Comparison of ENCODE assay signal across 10 cellular contexts in the genomic region with DNA sequence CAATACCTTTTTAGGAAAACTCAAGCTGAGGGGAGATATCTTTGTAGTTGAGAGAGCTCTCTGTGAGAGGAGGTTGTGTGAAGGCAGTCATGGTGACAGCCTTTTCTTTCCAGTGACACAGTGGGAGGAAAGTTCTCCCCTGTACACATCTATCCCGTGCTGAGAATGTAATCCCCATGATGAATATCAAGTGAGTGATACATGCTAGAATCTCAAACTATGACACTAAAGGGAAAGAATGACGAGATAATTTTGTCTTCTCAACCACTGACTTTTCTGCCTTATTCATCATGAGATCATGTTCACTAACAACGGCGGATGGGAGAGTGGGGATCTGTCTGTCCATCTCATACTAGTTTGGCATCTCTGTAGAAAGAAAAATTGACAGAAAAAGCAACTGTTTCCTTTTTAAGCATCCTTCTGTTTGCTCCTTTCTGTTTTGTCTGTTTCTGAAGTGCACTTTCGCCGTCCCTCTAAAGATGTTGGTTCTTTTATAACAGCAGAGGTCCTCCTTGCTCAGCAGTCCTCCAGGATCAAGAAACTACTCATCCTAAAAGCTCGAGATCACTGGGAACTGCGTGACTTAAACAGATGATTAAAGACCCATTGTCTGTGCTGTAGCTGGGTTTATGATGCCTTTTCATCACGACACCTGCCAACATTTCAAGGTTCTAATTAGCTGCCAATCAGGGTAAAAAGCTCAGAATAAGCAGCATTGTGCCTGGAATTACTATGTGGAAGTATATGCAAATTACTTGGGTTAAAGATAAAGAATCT.
DNase-seq lines count a peak whose midpoint lies in the region; ATAC-seq and TF ChIP-seq lines count a peak whose summit lies in the region.
"Had no signal": no experiment of that assay in that cellular context is flagged by ENCODE, and none has a peak within 500 bp of the region (broad histone marks: within the 10 kb centered on the region; RNA-seq: fewer than 3 reads in every experiment).

No MANE protein-coding gene starts in this region.

- H3K27me3 Mint-ChIP-seq in immature natural killer cell (ENCODE audit: low read depth in 3 of 3): peaks cover 0 to 4% (median 0%) of the 10 kb centered on the region in 3 donors

- no peaks in the 10 kb centered on the region for H3K4me1 ChIP-seq in A673 (ENCODE audit: insufficient read depth, low read length, poor library complexity, severe bottlenecking)

- H3K4me3 Mint-ChIP-seq in immature natural killer cell: no peak overlapping the region

- H3K36me3 ChIP-seq in A673 (ENCODE audit: insufficient read depth, low read length, poor library complexity, severe bottlenecking): no peaks in the 10 kb centered on the region

- intact Hi-C loops in A673 (cut with micrococcal nuclease; ENCODE audit: unreplicated experiment): no loop called here

- peaks cover under 1 to 6% of the 10 kb centered on the region in 2 donors for H3K4me1 Mint-ChIP-seq in immature natural killer cell

- DNase-seq in A673 (ENCODE audit: low spot score): peak; percentile 3
- peak; percentile 61 for DNase-seq in HCEC 1CT
- peak; percentile 83 for DNase-seq in amniotic stem cell (lab: John Stamatoyannopoulos, UW)
- peak; percentile 5 for DNase-seq in left kidney (ENCODE audit: low read depth, low spot score)
- no peak for DNase-seq in immature natural killer cell
- no peak for DNase-seq in central memory CD4-positive, alpha-beta T cell
- DNase-seq in stimulated activated CD4-positive, alpha-beta T cell treated with anti-CD3 and anti-CD28 coated beads, Interleukin-1b, Interleukin-23, amount 100 ng/mL, for 48 hours: no peak
- DNase-seq: Calu3, NCI-H1930 had no signal

- no peaks in the 10 kb centered on the region for H3K9me3 ChIP-seq in A673 (ENCODE audit: low read depth, low read length, poor library complexity, severe bottlenecking)

- peaks cover 3 to 5% (median 3%) of the 10 kb centered on the region in 3 donors for H3K36me3 Mint-ChIP-seq in immature natural killer cell

- no peak overlapping the region for H3K4me3 ChIP-seq in A673 (ENCODE audit: low read depth, low read length, poor library complexity, severe bottlenecking)

- H3K27me3 ChIP-seq in A673 (replicated peaks; ENCODE audit: insufficient read depth, low read depth, low read length, poor library complexity): no peaks in the 10 kb centered on the region

- no peak overlapping the region for H3K27ac Mint-ChIP-seq in immature natural killer cell

- no peak for TF ChIP-seq CTCF in A673 (conservative IDR thresholded peaks at IDR 0.05; ENCODE audit: low read depth, low read length)

- CTCF ChIA-PET in A673 (lab: Charles Lee): no interaction called here

- POLR2A ChIA-PET in A673 (lab: Charles Lee; ENCODE audit: low non-redundant PET): no interaction called here

- H3K27ac ChIP-seq in A673 (ENCODE audit: low read depth, low read length, poor library complexity, severe bottlenecking): no peak overlapping the region

- ATAC-seq in HG02642 (IDR thresholded peaks at IDR 0.05; ENCODE audit: poor library complexity, unreplicated experiment): no peak

- no peaks in the 10 kb centered on the region for H3K9me3 Mint-ChIP-seq in immature natural killer cell

- no TSS peak for BruUV-seq in A673 (replicated peaks; lab: Mats Ljungman, UMichigan)

Comparison
In these comparisons a context has a peak if more than half of its experiments do, and no peak if none do; other contexts are left out.
1. DNase-seq: peak in A673 (single experiment), HCEC 1CT (single experiment), amniotic stem cell (single experiment) and left kidney (single experiment); none in immature natural killer cell (0 of 3), central memory CD4-positive, alpha-beta T cell (single experiment) and stimulated activated CD4-positive, alpha-beta T cell treated with anti-CD3 and anti-CD28 coated beads, Interleukin-1b, Interleukin-23, amount 100 ng/mL, for 48 hours (single experiment).